ENCODE assay signal across 8 cellular contexts in genomic region chr21:14533555-14534400, GRCh38. TPM values are rescaled to one million over a fixed set of nuclear protein-coding genes. Genes with fewer than 3 reads are reported as not detected.
DNase-seq lines count a peak whose midpoint lies in the region; ATAC-seq lines count a peak whose summit lies in the region.

No MANE protein-coding gene starts in this region.

- H3K27ac Mint-ChIP-seq in CD4-positive, alpha-beta memory T cell = peak overlapping the region; percentile 97 to 100 (median 98)
- peak overlapping the region; percentile 94 for H3K27ac Mint-ChIP-seq in activated naive CD4-positive, alpha-beta T cell treated with anti-CD3 and anti-CD28 coated beads, Interleukin-2, amount 10 ng/mL, durations not matched to agents 7 days and 5 days

- H3K4me1 Mint-ChIP-seq in CD4-positive, alpha-beta memory T cell = peaks cover 50 to 77% (median 59%) of the 10 kb centered on the region in 4 donors
- peaks cover 74% of the 10 kb centered on the region for H3K4me1 Mint-ChIP-seq in activated naive CD4-positive, alpha-beta T cell treated with anti-CD3 and anti-CD28 coated beads, Interleukin-2, amount 10 ng/mL, durations not matched to agents 7 days and 5 days

- peaks cover 20 to 37% of the 10 kb centered on the region in 2 donors for H3K36me3 Mint-ChIP-seq in CD4-positive, alpha-beta memory T cell
- H3K36me3 Mint-ChIP-seq in activated naive CD4-positive, alpha-beta T cell treated with anti-CD3 and anti-CD28 coated beads, Interleukin-2, amount 10 ng/mL, durations not matched to agents 7 days and 5 days = peaks cover 67% of the 10 kb centered on the region

- peak overlapping the region; percentile 87 for H3K27ac ChIP-seq in CD4-positive, alpha-beta memory T cell (ENCODE audit: low read depth, low read length)

- peak overlapping the region; percentile 33 to 48 for H3K4me3 ChIP-seq in CD4-positive, alpha-beta memory T cell (ENCODE audit: low read length in 2 of 2)

- POLR2A ChIA-PET in CD4-positive, alpha-beta memory T cell (lab: Charles Lee; ENCODE audit: partially characterized antibody) = interaction anchor here (0.6 to 3.7 kb wide), 11 partner anchors 9 to 204 kb away, joined by 3 to 39 read pairs (median 5); no protein-coding TSS in a partner anchor

- no peaks in the 10 kb centered on the region for H3K9me3 ChIP-seq in CD4-positive, alpha-beta memory T cell (ENCODE audit: control insufficient read depth in 1 of 2, low read length in 2 of 2)

- ATAC-seq in GM19372 (IDR thresholded peaks at IDR 0.05; ENCODE audit: low read depth, unreplicated experiment) (peak; percentile 71), HG03342 (IDR thresholded peaks at IDR 0.05; ENCODE audit: unreplicated experiment) (peak; percentile 85)

- H3K9me3 Mint-ChIP-seq in CD4-positive, alpha-beta memory T cell = peaks cover 0 to 6% (median under 1%) of the 10 kb centered on the region in 8 donors
- peaks cover 29% of the 10 kb centered on the region for H3K9me3 Mint-ChIP-seq in activated naive CD4-positive, alpha-beta T cell treated with anti-CD3 and anti-CD28 coated beads, Interleukin-2, amount 10 ng/mL, durations not matched to agents 7 days and 5 days

- peaks cover 60% of the 10 kb centered on the region for H3K4me1 ChIP-seq in CD4-positive, alpha-beta memory T cell (ENCODE audit: insufficient read depth, low read length)

- CTCF ChIA-PET in CD4-positive, alpha-beta memory T cell (lab: Charles Lee; ENCODE audit: partially characterized antibody) = interaction anchor here (0.6 to 3.4 kb wide), 9 partner anchors 7 to 240 kb away, joined by 3 to 10 read pairs (median 4); no protein-coding TSS in a partner anchor
- CTCF ChIA-PET in activated naive CD4-positive, alpha-beta T cell treated with anti-CD3 and anti-CD28 coated beads, Interleukin-2, amount 10 ng/mL, durations not matched to agents 7 days and 5 days (lab: Charles Lee) = interaction anchor here (0.7 to 1.8 kb wide), 5 partner anchors 8 to 81 kb away, joined by 3 to 6 read pairs (median 3); no protein-coding TSS in a partner anchor

- peak; percentile 78 to 87 (median 83) for DNase-seq in CD4-positive, alpha-beta memory T cell
- DNase-seq in activated naive CD4-positive, alpha-beta T cell treated with anti-CD3 and anti-CD28 coated beads, Interleukin-2, amount 10 ng/mL, durations not matched to agents 7 days and 5 days = no peak
- DNase-seq in non-pigmented ciliary epithelial cell (ENCODE audit: low read depth) = peak; percentile 61
- no peak for DNase-seq in GDM1 (lab: John Stamatoyannopoulos, UW)
- no peak for DNase-seq in occipital lobe (lab: John Stamatoyannopoulos, UW)
- DNase-seq in SHP77 treated with DMSO at 0.1 percent for 48 hours (lab: John Stamatoyannopoulos, UW) = no peak

- no peaks in the 10 kb centered on the region for H3K36me3 ChIP-seq in CD4-positive, alpha-beta memory T cell (ENCODE audit: insufficient read depth, low read length)

- H3K27me3 ChIP-seq in CD4-positive, alpha-beta memory T cell (ENCODE audit: insufficient read depth, low read length) = no peaks in the 10 kb centered on the region

- H3K4me3 Mint-ChIP-seq in CD4-positive, alpha-beta memory T cell = peak overlapping the region; percentile 84 to 96 (median 90)
- H3K4me3 Mint-ChIP-seq in activated naive CD4-positive, alpha-beta T cell treated with anti-CD3 and anti-CD28 coated beads, Interleukin-2, amount 10 ng/mL, durations not matched to agents 7 days and 5 days = peak overlapping the region; percentile 65

- intact Hi-C loops in CD4-positive, alpha-beta memory T cell (cut with micrococcal nuclease) = loop anchor here (1.0 to 5.0 kb wide), 6 partner anchors 9 to 1199 kb away; partner anchors contain the start of genes HSPA13 and SAMSN1

- peaks cover 0 to 1% of the 10 kb centered on the region in 2 donors for H3K27me3 Mint-ChIP-seq in CD4-positive, alpha-beta memory T cell
- H3K27me3 Mint-ChIP-seq in activated naive CD4-positive, alpha-beta T cell treated with anti-CD3 and anti-CD28 coated beads, Interleukin-2, amount 10 ng/mL, durations not matched to agents 7 days and 5 days = no peaks in the 10 kb centered on the region

RNA-seq across cellular contexts. Expression of gene SAMSN1, which starts 12.3 kb away (rescaled TPM):
- total RNA-seq in CD4-positive, alpha-beta memory T cell = 10 to 100 TPM; 58.0 to 59.5 TPM
- 10 to 100 TPM; 50.8 to 56.3 TPM for polyA plus RNA-seq in CD4-positive, alpha-beta memory T cell
- 5.8 TPM for total RNA-seq in occipital lobe

Comparison
In these comparisons a context has a peak if more than half of its experiments do, and no peak if none do; other contexts are left out.
1. DNase-seq: peak in CD4-positive, alpha-beta memory T cell (5 of 5) and non-pigmented ciliary epithelial cell (single experiment); none in activated naive CD4-positive, alpha-beta T cell treated with anti-CD3 and anti-CD28 coated beads, Interleukin-2, amount 10 ng/mL, durations not matched to agents 7 days and 5 days (single experiment), GDM1 (single experiment), occipital lobe (single experiment) and SHP77 treated with DMSO at 0.1 percent for 48 hours (single experiment).